Comparison of ENCODE assay signal across 33 cellular contexts in the genomic region with DNA sequence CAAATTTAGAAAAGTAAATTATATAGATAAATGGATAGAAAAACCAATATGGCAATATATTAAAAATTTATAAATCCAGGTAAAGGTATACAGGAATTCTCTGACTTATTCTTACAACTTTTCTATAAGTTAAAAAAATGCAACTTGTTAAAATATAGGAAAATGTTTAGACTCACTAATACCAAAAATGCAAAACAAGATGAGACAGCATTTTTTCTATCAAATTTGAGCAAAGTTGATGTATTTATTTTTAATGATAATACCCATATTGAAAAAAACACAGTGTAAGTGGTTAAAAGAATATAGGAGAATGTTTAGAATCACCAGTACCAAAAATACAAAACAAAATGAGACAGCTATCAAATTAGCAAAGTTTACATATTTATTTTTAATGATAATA.
"Had no signal": no experiment of that assay in that cellular context is flagged by ENCODE, and none has a peak within 500 bp of the region (broad histone marks: within the 10 kb centered on the region; RNA-seq: fewer than 3 reads in every experiment).

No MANE protein-coding gene starts in this region.

- H3K27me3 Mint-ChIP-seq: activated CD4-positive, alpha-beta memory T cell treated with anti-CD3 and anti-CD28 coated beads, Interleukin-2, amount 10 ng/mL, durations not matched to agents 7 days and 5 days; activated CD4-positive, alpha-beta T cell treated with anti-CD3 and anti-CD28 coated beads, Interleukin-2, amount 10 ng/mL, durations not matched to agents 7 days and 5 days; activated naive CD8-positive, alpha-beta T cell; activated T-cell treated with anti-CD3 and anti-CD28 coated beads, Interleukin-2, amount 50 U/mL, for 24 hours; central memory CD8-positive, alpha-beta T cell; dendritic cell treated with granulocyte-macrophage colony-stimulating factor and Interleukin-4, amounts not matched to agents 40 ng/mL and 50 ng/mL, for 4 days had no signal

- H3K4me3 Mint-ChIP-seq: activated CD4-positive, alpha-beta memory T cell treated with anti-CD3 and anti-CD28 coated beads, Interleukin-2, amount 10 ng/mL, durations not matched to agents 7 days and 5 days; activated CD4-positive, alpha-beta T cell treated with anti-CD3 and anti-CD28 coated beads, Interleukin-2, amount 10 ng/mL, durations not matched to agents 7 days and 5 days; activated naive CD8-positive, alpha-beta T cell; activated T-cell treated with anti-CD3 and anti-CD28 coated beads, Interleukin-2, amount 50 U/mL, for 24 hours; activated T-cell treated with anti-CD3 and anti-CD28 coated beads, Interleukin-2, amount 50 U/mL, for 72 hours; central memory CD8-positive, alpha-beta T cell; dendritic cell treated with granulocyte-macrophage colony-stimulating factor and Interleukin-4, amounts not matched to agents 40 ng/mL and 50 ng/mL, for 4 days; endodermal cell; WTC11 had no signal

- ATAC-seq: activated T-cell treated with anti-CD3 and anti-CD28 coated beads, Interleukin-2, amount 50 U/mL, for 72 hours; esophagus mucosa; gastrocnemius medialis; heart left ventricle; WTC11 had no signal

- H3K4me3 ChIP-seq: coronary artery, dorsolateral prefrontal cortex, gastrocnemius medialis, heart left ventricle had no signal

- H3K27me3 ChIP-seq: brain microvascular endothelial cell, dorsolateral prefrontal cortex, gastrocnemius medialis, heart left ventricle had no signal

- H3K36me3 Mint-ChIP-seq: WTC11 had no signal

- FAIRE-seq: astrocyte, bronchial epithelial cell had no signal

- H3K9me3 ChIP-seq: gastrocnemius medialis, heart left ventricle had no signal

- H3K4me1 ChIP-seq: gastrocnemius medialis, heart left ventricle had no signal

- H3K4me1 Mint-ChIP-seq: activated CD4-positive, alpha-beta T cell treated with anti-CD3 and anti-CD28 coated beads, Interleukin-2, amount 10 ng/mL, durations not matched to agents 7 days and 5 days; central memory CD8-positive, alpha-beta T cell; endodermal cell; WTC11 had no signal

- H3K27ac Mint-ChIP-seq: activated CD4-positive, alpha-beta memory T cell treated with anti-CD3 and anti-CD28 coated beads, Interleukin-2, amount 10 ng/mL, durations not matched to agents 7 days and 5 days; activated CD4-positive, alpha-beta T cell treated with anti-CD3 and anti-CD28 coated beads, Interleukin-2, amount 10 ng/mL, durations not matched to agents 7 days and 5 days; activated naive CD8-positive, alpha-beta T cell; activated T-cell treated with anti-CD3 and anti-CD28 coated beads, Interleukin-2, amount 50 U/mL, for 24 hours; activated T-cell treated with anti-CD3 and anti-CD28 coated beads, Interleukin-2, amount 50 U/mL, for 72 hours; dendritic cell treated with granulocyte-macrophage colony-stimulating factor and Interleukin-4, amounts not matched to agents 40 ng/mL and 50 ng/mL, for 4 days; endodermal cell; WTC11 had no signal

- H3K27ac ChIP-seq: brain microvascular endothelial cell, coronary artery, dorsolateral prefrontal cortex, gastrocnemius medialis, heart left ventricle, VCaP had no signal

- H3K9me3 Mint-ChIP-seq: activated CD4-positive, alpha-beta memory T cell treated with anti-CD3 and anti-CD28 coated beads, Interleukin-2, amount 10 ng/mL, durations not matched to agents 7 days and 5 days; activated CD4-positive, alpha-beta T cell treated with anti-CD3 and anti-CD28 coated beads, Interleukin-2, amount 10 ng/mL, durations not matched to agents 7 days and 5 days; activated T-cell treated with anti-CD3 and anti-CD28 coated beads, Interleukin-2, amount 50 U/mL, for 24 hours; activated T-cell treated with anti-CD3 and anti-CD28 coated beads, Interleukin-2, amount 50 U/mL, for 72 hours; central memory CD8-positive, alpha-beta T cell; dendritic cell treated with granulocyte-macrophage colony-stimulating factor and Interleukin-4, amounts not matched to agents 40 ng/mL and 50 ng/mL, for 4 days; endodermal cell; WTC11 had no signal

- DNase-seq: activated CD4-positive, alpha-beta memory T cell treated with anti-CD3 and anti-CD28 coated beads, Interleukin-2, amount 10 ng/mL, durations not matched to agents 7 days and 5 days; activated CD4-positive, alpha-beta T cell treated with anti-CD3 and anti-CD28 coated beads for 1 hour; activated CD4-positive, alpha-beta T cell treated with anti-CD3 and anti-CD28 coated beads for 4 hours; activated CD4-positive, alpha-beta T cell treated with anti-CD3 and anti-CD28 coated beads, Interleukin-2, amount 10 ng/mL, durations not matched to agents 7 days and 5 days; activated CD4-positive, alpha-beta T cell treated with anti-CD3 and anti-CD28 coated beads, Interleukin-2, amount 50 U/mL, for 4 hours; activated CD8-positive, alpha-beta memory T cell treated with anti-CD3 and anti-CD28 coated beads, Interleukin-2, amount 50 U/mL, for 48 hours; activated gamma-delta T cell treated with Interleukin-2 at 50 U/mL for 16 hours; activated naive CD4-positive, alpha-beta T cell treated with anti-CD3 and anti-CD28 coated beads, Interleukin-2, amount 50 U/mL, for 16 hours; activated naive CD4-positive, alpha-beta T cell treated with Interleukin-2 at 50 U/mL for 16 hours; activated T-cell treated with anti-CD3 and anti-CD28 coated beads for 4 hours; activated T-cell treated with anti-CD3 and anti-CD28 coated beads, Interleukin-2, amount 50 U/mL, for 24 hours; activated T-cell treated with anti-CD3 and anti-CD28 coated beads, Interleukin-2, amount 50 U/mL, for 72 hours; amniotic stem cell; anterior cingulate cortex; brain microvascular endothelial cell; dorsolateral prefrontal cortex; effector memory CD4-positive, alpha-beta T cell; endodermal cell; foreskin fibroblast; gastrocnemius medialis; glutamatergic neuron; heart left ventricle; T-helper 1 cell; T-helper 2 cell had no signal

- H3K36me3 ChIP-seq: brain microvascular endothelial cell, gastrocnemius medialis had no signal
